ENCODE assay signal across 8 cellular contexts in genomic region chr6:125985967-125986294, GRCh38. TPM values are rescaled to one million over a fixed set of nuclear protein-coding genes. Genes with fewer than 3 reads are reported as not detected.
DNase-seq lines count a peak whose midpoint lies in the region; ATAC-seq, FAIRE-seq and TF ChIP-seq lines count a peak whose summit lies in the region.

No MANE protein-coding gene starts in this region.

- peak overlapping the region; percentile 97 for H3K4me2 ChIP-seq in GM23248 (ENCODE audit: unreplicated experiment)

- no peak for FAIRE-seq in GM12891 (lab: Jason Lieb, UNC)

- H3K9me2 ChIP-seq in GM23248 (ENCODE audit: insufficient read depth), result no peaks in the 10 kb centered on the region

- no peak for TF ChIP-seq POLR2A in GM12891 (IDR thresholded peaks at IDR 0.05; ENCODE audit: low read depth, low read length)

- peaks cover 36% of the 10 kb centered on the region for H3K79me2 ChIP-seq in GM23248 (ENCODE audit: insufficient read depth)

- no peaks in the 10 kb centered on the region for H4K20me1 ChIP-seq in GM23248 (ENCODE audit: insufficient read depth)

- peaks cover 27% of the 10 kb centered on the region for H3F3A ChIP-seq in GM23248 (ENCODE audit: insufficient read depth)

- in situ Hi-C loops in GM23248 (cut with MboI), result no loop called here

- H3K36me3 ChIP-seq in GM23248 (ENCODE audit: low read depth) (no peaks in the 10 kb centered on the region), adipocyte (ENCODE audit: control insufficient read depth, insufficient read depth, low read length, severe bottlenecking) (no peaks in the 10 kb centered on the region), iPS-20b (ENCODE audit: insufficient read depth, low read depth, low read length) (no peaks in the 10 kb centered on the region), subcutaneous abdominal adipose tissue (ENCODE audit: control insufficient read depth in 5 of 5, insufficient read depth in 5 of 5, low read length in 5 of 5) (peaks cover 0 to 5% (median 0%) of the 10 kb centered on the region in 5 donors)

- DNase-seq in GM23248 (no peak), adipocyte (ENCODE audit: low read depth) (no peak), medulla oblongata (ENCODE audit: extremely low spot score) (no peak), DMS53 (lab: John Stamatoyannopoulos, UW) (no peak), GM12891 (ENCODE audit: insufficient read length, low spot score) (no peak)

- ATAC-seq in GM18858 (IDR thresholded peaks at IDR 0.05; ENCODE audit: unreplicated experiment), result no peak

- WGBS in GM23248 (ENCODE audit: low coverage in 1 of 2, low lambda C conversion rate in 2 of 2, missing lambda C conversion rate in 2 of 2), 2 experiments, result 2 to 3% methylated on average over 3 of the region's 3 CpGs

- H3K27ac ChIP-seq in GM23248, result peak overlapping the region; percentile 18; the same call in 1 of the 2 replicates
- H3K27ac ChIP-seq in iPS-20b (ENCODE audit: low read length), result peak overlapping the region; percentile 65
- peak overlapping the region; percentile 54 for H3K27ac ChIP-seq in subcutaneous abdominal adipose tissue (ENCODE audit: low read depth, low read length)

- H3K9me3 ChIP-seq in GM23248 (ENCODE audit: low read depth), result no peaks in the 10 kb centered on the region
- no peaks in the 10 kb centered on the region for H3K9me3 ChIP-seq in adipocyte (ENCODE audit: control insufficient read depth, low read length)
- no peaks in the 10 kb centered on the region for H3K9me3 ChIP-seq in iPS-20b (ENCODE audit: insufficient read depth, low read depth, low read length)
- no peaks in the 10 kb centered on the region for H3K9me3 ChIP-seq in subcutaneous abdominal adipose tissue (ENCODE audit: control insufficient read depth in 5 of 5, low read length in 5 of 5)

- H3K4me1 ChIP-seq in GM23248 (ENCODE audit: insufficient read depth) (peaks cover 29% of the 10 kb centered on the region), adipocyte (ENCODE audit: control insufficient read depth, insufficient read depth, low read length) (peaks cover 39% of the 10 kb centered on the region), iPS-20b (ENCODE audit: insufficient read depth, low read length) (peaks cover 24% of the 10 kb centered on the region; the same call in 1 of the 2 replicates), subcutaneous abdominal adipose tissue (ENCODE audit: control insufficient read depth in 5 of 5, insufficient read depth in 5 of 5, low read length in 5 of 5) (peaks cover 0 to 17% (median 17%) of the 10 kb centered on the region in 5 donors)

- peak overlapping the region; percentile 99 for H2AFZ ChIP-seq in GM23248

- H3K27me3 ChIP-seq in GM23248 (replicated peaks; ENCODE audit: insufficient read depth) (no peaks in the 10 kb centered on the region), adipocyte (replicated peaks; ENCODE audit: control insufficient read depth, insufficient read depth, low read length) (no peaks in the 10 kb centered on the region), iPS-20b (ENCODE audit: insufficient read depth, low read length) (no peaks in the 10 kb centered on the region), subcutaneous abdominal adipose tissue (ENCODE audit: control insufficient read depth in 5 of 5, insufficient read depth in 4 of 5, low read length in 5 of 5) (no peaks in the 10 kb centered on the region)

- peak overlapping the region; percentile 90 for H3K4me3 ChIP-seq in GM23248
- H3K4me3 ChIP-seq in adipocyte (ENCODE audit: low read length), result peak overlapping the region; percentile 98
- H3K4me3 ChIP-seq in iPS-20b (ENCODE audit: low read length), result peak overlapping the region; percentile 74
- peak overlapping the region; percentile 80 to 99 (median 98) for H3K4me3 ChIP-seq in subcutaneous abdominal adipose tissue (ENCODE audit: low read depth in 1 of 5, low read length in 5 of 5)

- H3K9ac ChIP-seq in GM23248 (peak overlapping the region; percentile 80), adipocyte (ENCODE audit: low read length) (peak overlapping the region; percentile 93), iPS-20b (ENCODE audit: low read depth, low read length) (peak overlapping the region; percentile 95), subcutaneous abdominal adipose tissue (ENCODE audit: low read length in 5 of 5) (peak overlapping the region; percentile 69 to 89 (median 81))

TF ChIP-seq in GM12891, 5 proteins besides CTCF, POLR2A, EP300 and RAD21:
- TF ChIP-seq POLR2AphosphoS5 (IDR thresholded peaks at IDR 0.05; ENCODE audit: low read depth, low read length) (no peak), POU2F2 (IDR thresholded peaks at IDR 0.05; ENCODE audit: low read depth, low read length) (no peak), TAF1 (IDR thresholded peaks at IDR 0.05; ENCODE audit: low read depth, low read length) (no peak), SPI1 (IDR thresholded peaks at IDR 0.05; ENCODE audit: low read depth, low read length) (no peak)

RNA-seq across cellular contexts. Expression of gene TRMT11, which starts 0.4 kb away (rescaled TPM):
- 19.1 and 24.2 TPM in 2 replicates for total RNA-seq in GM23248 (2014; rRNA removed; shearing (Covaris generic))
- polyA plus RNA-seq in GM23248 (2016; fragmentation: Nextera tagmentation; extraction: Ambion mirVana), result 16.0 and 21.0 TPM in 2 replicates
- polyA plus RNA-seq in GM12891 (2012; ENCODE audit: low read depth, missing spikeins), result 18.5 TPM

RNA-seq across cellular contexts. Expression of gene HINT3, which starts 29.4 kb away (rescaled TPM):
- total RNA-seq in GM23248 (2014; rRNA removed; shearing (Covaris generic)), result 20.5 and 21.8 TPM in 2 replicates
- polyA plus RNA-seq in GM23248 (2016; fragmentation: Nextera tagmentation; extraction: Ambion mirVana), result 7.0 TPM in 2 replicates
- 5.9 TPM for polyA plus RNA-seq in GM12891 (2012; ENCODE audit: low read depth, missing spikeins)
